ENCODE assay signal across 1 cellular context in the genomic region with DNA sequence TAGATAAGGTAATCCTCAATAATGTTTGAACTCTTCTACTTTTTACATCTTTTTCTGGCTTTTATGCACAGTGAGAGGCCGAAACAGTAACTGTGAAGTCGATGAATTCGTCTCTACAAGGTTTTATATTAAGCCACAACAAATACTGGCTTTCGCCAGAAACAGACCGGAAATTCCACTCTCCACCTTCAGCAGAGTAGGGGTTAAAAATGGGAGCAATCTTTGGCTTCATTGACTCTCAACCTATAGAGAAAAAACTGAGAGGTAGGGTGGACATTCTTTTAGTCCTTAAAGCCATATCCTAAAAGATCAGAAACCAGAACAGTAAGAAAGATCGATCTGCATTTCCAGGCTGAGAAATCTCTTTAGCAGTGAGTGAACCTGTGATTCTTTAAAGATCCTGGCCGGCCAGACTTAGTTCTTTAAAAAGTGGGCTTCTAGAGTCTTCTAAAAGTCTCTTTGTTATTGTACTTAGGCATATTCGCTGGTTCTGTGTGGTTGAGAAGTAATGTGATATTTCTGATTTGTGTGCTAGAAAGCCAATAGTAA.
TF ChIP-seq lines count a peak whose summit lies in the region.

No MANE protein-coding gene starts in this region.

TF ChIP-seq in HCT116, 20 proteins besides CTCF, POLR2A, EP300 and RAD21 (continued from another document):
- TF ChIP-seq REST (IDR thresholded peaks at IDR 0.05; ENCODE audit: low read depth) (no peak), POLR2AphosphoS5 (IDR thresholded peaks at IDR 0.05; ENCODE audit: low read depth, low read length) (no peak)
